Comparison of ENCODE assay signal across 32 cellular contexts in the genomic region with DNA sequence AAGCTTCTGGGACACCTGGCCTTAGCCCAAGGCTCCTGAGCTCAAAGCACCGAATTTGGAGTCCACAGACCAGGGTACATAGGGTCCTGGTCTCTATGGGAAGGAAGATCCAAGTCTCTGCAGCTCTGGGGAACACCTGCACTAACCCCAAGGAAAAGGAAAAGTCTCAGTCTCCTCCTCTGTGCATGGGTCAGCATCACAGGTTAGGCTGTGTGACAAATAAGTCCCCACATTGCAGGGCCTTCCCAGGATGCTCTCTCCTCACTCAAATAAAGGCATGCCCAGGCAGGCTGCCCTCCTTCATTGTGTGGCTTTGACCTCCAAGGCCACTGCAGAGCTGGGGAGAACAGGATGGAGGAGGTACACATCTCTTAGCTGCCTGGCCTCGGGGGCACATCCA.
"Had no signal": no experiment of that assay in that cellular context is flagged by ENCODE, and none has a peak within 500 bp of the region (broad histone marks: within the 10 kb centered on the region; RNA-seq: fewer than 3 reads in every experiment).

No MANE protein-coding gene starts in this region.

- H3K4me1 ChIP-seq: neural progenitor cell had no signal

- H3K4me2 ChIP-seq: neural progenitor cell had no signal

- H3K27me3 ChIP-seq: left lung, neural progenitor cell, neutrophil, ovary, right atrium auricular region, testis, tibial artery, upper lobe of right lung had no signal

- H2AFZ ChIP-seq: neural progenitor cell had no signal

- DNase-seq: hypothalamus; immature natural killer cell; kidney; left colon; left lung; lower lobe of right lung; mammary epithelial cell; mesendoderm; naive B cell; natural killer cell; nephron progenitor cell; occipital lobe; ovary; stimulated activated CD4-positive, alpha-beta T cell treated with anti-CD3 and anti-CD28 coated beads, Interleukin-12 subunit alpha, Interleukin-12 subunit beta, amount 100 ng/mL, for 4 hours; stimulated activated CD4-positive, alpha-beta T cell treated with anti-CD3 and anti-CD28 coated beads, Interleukin-15, amount 100 ng/mL, for 24 hours; stimulated activated CD4-positive, alpha-beta T cell treated with anti-CD3 and anti-CD28 coated beads, Interleukin-2, amount 100 ng/mL, for 24 hours; stimulated activated CD4-positive, alpha-beta T cell treated with anti-CD3 and anti-CD28 coated beads, Interleukin-4, amount 100 ng/mL, for 1 hour; stimulated activated naive CD4-positive, alpha-beta T cell treated with Interleukin-2 at 50 U/mL for 16 hours; stimulated activated naive CD8-positive, alpha-beta T cell treated with anti-CD3 and anti-CD28 coated beads, Interleukin-15, amount 100 ng/mL, for 72 hours; substantia nigra; testis; tibial artery; trophoblast cell; upper lobe of right lung had no signal

- H3K4me3 ChIP-seq: left lung, lower lobe of right lung, neural progenitor cell, ovary, right atrium auricular region, skin epidermis, testis, tibial artery, upper lobe of right lung had no signal

- H3K36me3 ChIP-seq: left lung, lower lobe of right lung, neural progenitor cell, neutrophil, ovary, right atrium auricular region, tibial artery, upper lobe of right lung had no signal

- H3K4me1 Mint-ChIP-seq: immature natural killer cell; stimulated activated effector memory CD8-positive, alpha-beta T cell treated with anti-CD3 and anti-CD28 coated beads, Interleukin-12 subunit alpha, Interleukin-12 subunit beta, amount 100 ng/mL, for 72 hours had no signal

- H3K4me3 Mint-ChIP-seq: immature natural killer cell; mesothelial cell of epicardium; naive B cell; natural killer cell; nephron progenitor cell; neural progenitor cell; stimulated activated effector memory CD8-positive, alpha-beta T cell treated with anti-CD3 and anti-CD28 coated beads, Interleukin-12 subunit alpha, Interleukin-12 subunit beta, amount 100 ng/mL, for 72 hours; stimulated activated naive CD8-positive, alpha-beta T cell treated with anti-CD3 and anti-CD28 coated beads, Interleukin-15, amount 100 ng/mL, for 72 hours had no signal

- ATAC-seq: left colon; left lung; lower lobe of right lung; natural killer cell; sciatic nerve; stimulated activated effector memory CD8-positive, alpha-beta T cell treated with anti-CD3 and anti-CD28 coated beads, Interleukin-12 subunit alpha, Interleukin-12 subunit beta, amount 100 ng/mL, for 72 hours; stimulated activated naive CD8-positive, alpha-beta T cell treated with anti-CD3 and anti-CD28 coated beads, Interleukin-15, amount 100 ng/mL, for 72 hours; upper lobe of right lung had no signal

- H3K27me3 Mint-ChIP-seq: stimulated activated naive CD8-positive, alpha-beta T cell treated with anti-CD3 and anti-CD28 coated beads, Interleukin-15, amount 100 ng/mL, for 72 hours had no signal

- H3K27ac ChIP-seq: left lung, lower lobe of right lung, neural progenitor cell, neutrophil, ovary, right atrium auricular region, testis, tibial artery, upper lobe of right lung had no signal

- H3K9ac ChIP-seq: neural progenitor cell had no signal

- H3K9me3 Mint-ChIP-seq: immature natural killer cell; natural killer cell; stimulated activated effector memory CD8-positive, alpha-beta T cell treated with anti-CD3 and anti-CD28 coated beads, Interleukin-12 subunit alpha, Interleukin-12 subunit beta, amount 100 ng/mL, for 72 hours had no signal

- H3K27ac Mint-ChIP-seq: immature natural killer cell; mesothelial cell of epicardium; naive B cell; natural killer cell; nephron progenitor cell; neural progenitor cell; progenitor cell of endocrine pancreas; stimulated activated effector memory CD8-positive, alpha-beta T cell treated with anti-CD3 and anti-CD28 coated beads, Interleukin-12 subunit alpha, Interleukin-12 subunit beta, amount 100 ng/mL, for 72 hours; stimulated activated naive CD8-positive, alpha-beta T cell treated with anti-CD3 and anti-CD28 coated beads, Interleukin-15, amount 100 ng/mL, for 72 hours had no signal

- H3K9me3 ChIP-seq: lower lobe of right lung, neutrophil, ovary, testis, tibial artery, upper lobe of right lung had no signal

- H3K36me3 Mint-ChIP-seq: mesothelial cell of epicardium; natural killer cell; stimulated activated effector memory CD8-positive, alpha-beta T cell treated with anti-CD3 and anti-CD28 coated beads, Interleukin-12 subunit alpha, Interleukin-12 subunit beta, amount 100 ng/mL, for 72 hours had no signal
